Comparison of ENCODE assay signal across 19 cellular contexts in the genomic region with DNA sequence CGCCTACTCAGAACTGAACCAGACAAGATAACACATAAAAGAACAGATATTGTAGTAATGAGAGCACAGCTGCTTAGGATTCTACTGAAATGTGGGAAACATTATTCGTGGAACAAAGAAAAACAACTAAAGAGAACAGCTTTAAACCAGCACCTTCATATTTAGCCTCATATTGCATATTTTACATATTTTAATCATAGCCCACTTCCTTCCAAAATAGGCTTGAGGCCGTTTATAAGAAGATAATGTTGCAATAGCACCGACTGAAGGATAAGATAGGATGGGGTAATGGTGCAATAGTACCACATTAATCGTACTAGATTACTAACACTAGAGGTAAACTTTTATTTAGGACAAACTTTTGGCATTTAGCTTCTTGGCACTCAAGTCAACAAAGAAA.
DNase-seq lines count a peak whose midpoint lies in the region; ATAC-seq and TF ChIP-seq lines count a peak whose summit lies in the region.
"Had no signal": no experiment of that assay in that cellular context is flagged by ENCODE, and none has a peak within 500 bp of the region (broad histone marks: within the 10 kb centered on the region; RNA-seq: fewer than 3 reads in every experiment).

No MANE protein-coding gene starts in this region.

- no peaks in the 10 kb centered on the region for H3K27me3 ChIP-seq in brain microvascular endothelial cell (replicated peaks)

- no peak overlapping the region for H3K4me3 ChIP-seq in brain microvascular endothelial cell (ENCODE audit: low read depth, low read length)
- H3K4me3 ChIP-seq: GM23338 had no signal

- in situ Hi-C loops in brain microvascular endothelial cell (cut with HindIII; ENCODE audit: low pct_ligation_motif_present, low sequenced_read_pairs): no loop called here

- ATAC-seq in omental fat pad (ENCODE audit: low FRiP score) (peak; percentile 37), GM19023 (IDR thresholded peaks at IDR 0.05; ENCODE audit: unreplicated experiment) (no peak), HG02623 (IDR thresholded peaks at IDR 0.05; ENCODE audit: unreplicated experiment) (no peak)
- ATAC-seq: GM23338, PC-3, T-cell had no signal

- DNase-seq in LHCN-M2 (ENCODE audit: low read depth) (peak; percentile 1), NOMO-1 treated with DMSO at 0.1 percent for 48 hours (lab: John Stamatoyannopoulos, UW; ENCODE audit: unreplicated experiment) (peak; percentile 17), brain microvascular endothelial cell (peak; percentile 18), omental fat pad (ENCODE audit: low spot score) (no peak), HCEC 1CT (no peak), DMS79 (lab: John Stamatoyannopoulos, UW) (no peak)
- DNase-seq: ACHN, AML-193, KBM-7, NCI-H1105, NCI-H1694, NCI-H345, NCI-H526 treated with DMSO at 0.1 percent for 48 hours, PC-3, SK-N-SH, T-cell had no signal

- H3K27ac ChIP-seq in brain microvascular endothelial cell: no peak overlapping the region

- H3K36me3 ChIP-seq in brain microvascular endothelial cell (replicated peaks): no peaks in the 10 kb centered on the region

- no peak for TF ChIP-seq CTCF in brain microvascular endothelial cell (IDR thresholded peaks at IDR 0.05; ENCODE audit: low read depth, low read length, missing control alignments)
- no peak for TF ChIP-seq CTCF in omental fat pad (IDR thresholded peaks at IDR 0.05)

Comparison
In these comparisons a context has a peak if more than half of its experiments do, and no peak if none do; other contexts are left out.
1. DNase-seq: peak in LHCN-M2 (single experiment), NOMO-1 treated with DMSO at 0.1 percent for 48 hours (single experiment) and brain microvascular endothelial cell (single experiment); none in omental fat pad (single experiment), HCEC 1CT (single experiment) and DMS79 (single experiment).